ENCODE assay signal across 8 cellular contexts in the genomic region with DNA sequence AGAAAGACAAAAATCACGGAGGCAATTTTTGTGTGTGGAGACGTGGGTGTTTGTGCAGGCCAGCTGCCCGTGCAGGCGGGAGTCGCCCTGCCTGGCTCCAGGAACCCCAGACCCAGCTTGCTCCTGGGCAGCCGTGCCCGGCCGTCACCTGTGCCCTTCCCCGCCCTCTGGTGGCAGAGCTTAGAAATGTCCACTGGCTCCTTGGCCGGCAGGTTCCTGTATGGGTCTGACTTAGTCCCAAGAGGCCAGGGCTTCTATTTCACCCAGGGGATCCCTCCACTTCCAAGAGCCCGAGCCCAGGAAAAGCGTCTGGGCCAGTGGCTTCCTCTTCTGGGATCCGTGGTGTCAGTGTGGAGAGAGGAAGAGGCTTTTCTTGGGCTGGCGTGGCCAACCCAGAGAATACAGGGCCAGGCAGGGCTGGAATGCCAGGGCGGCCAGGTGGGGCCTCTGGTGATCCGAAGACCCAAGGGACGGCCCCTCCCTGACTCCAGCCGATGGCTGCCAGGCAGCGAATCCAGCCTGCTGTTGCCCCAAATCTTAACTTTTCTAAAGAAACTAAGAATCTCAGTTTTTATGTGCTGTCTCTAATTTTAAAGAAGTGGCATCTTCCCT.
DNase-seq lines count a peak whose midpoint lies in the region; ATAC-seq and TF ChIP-seq lines count a peak whose summit lies in the region.

No MANE protein-coding gene starts in this region.

- peaks cover 18 to 25% of the 10 kb centered on the region in 2 donors for H3K4me1 Mint-ChIP-seq in natural killer cell

- no peak overlapping the region for H3K4me3 Mint-ChIP-seq in natural killer cell

- H3K36me3 Mint-ChIP-seq in natural killer cell: no peaks in the 10 kb centered on the region

- peak; percentile 65 for TF ChIP-seq CTCF in natural killer cell (IDR thresholded peaks at IDR 0.05)

- ATAC-seq in GM19328 (IDR thresholded peaks at IDR 0.05; ENCODE audit: unreplicated experiment): peak; percentile 51
- peak in 1 of 3 donors; percentile 49 for ATAC-seq in natural killer cell
- ATAC-seq in GM19351 (IDR thresholded peaks at IDR 0.05; ENCODE audit: unreplicated experiment): no peak

- DNase-seq in DMS153 treated with DMSO at 0.1 percent for 48 hours (lab: John Stamatoyannopoulos, UW; ENCODE audit: unreplicated experiment) (peak; percentile 57), NCI-H2029 (lab: John Stamatoyannopoulos, UW) (peak; percentile 7), cerebellum (ENCODE audit: low spot score) (peak; percentile 41), natural killer cell (peak; percentile 33), EL (no peak), AG20443 (ENCODE audit: low spot score) (no peak)

- intact Hi-C loops in natural killer cell (cut with micrococcal nuclease): loop anchor here (2.0 kb wide), 2 partner anchors 183 to 409 kb away; no protein-coding TSS in a partner anchor

- H3K9me3 Mint-ChIP-seq in natural killer cell: no peaks in the 10 kb centered on the region

- H3K27ac Mint-ChIP-seq in natural killer cell: peak overlapping the region; percentile 97 to 99

- peaks cover 15 to 18% of the 10 kb centered on the region in 2 donors for H3K27me3 Mint-ChIP-seq in natural killer cell (ENCODE audit: low read depth in 2 of 2)

Comparison
In these comparisons a context has a peak if more than half of its experiments do, and no peak if none do; other contexts are left out.
1. DNase-seq: peak in DMS153 treated with DMSO at 0.1 percent for 48 hours (single experiment), NCI-H2029 (single experiment), cerebellum (single experiment) and natural killer cell (single experiment); none in EL (single experiment) and AG20443 (single experiment).